1 cellular context compared by ENCODE assay signal in the genomic region with DNA sequence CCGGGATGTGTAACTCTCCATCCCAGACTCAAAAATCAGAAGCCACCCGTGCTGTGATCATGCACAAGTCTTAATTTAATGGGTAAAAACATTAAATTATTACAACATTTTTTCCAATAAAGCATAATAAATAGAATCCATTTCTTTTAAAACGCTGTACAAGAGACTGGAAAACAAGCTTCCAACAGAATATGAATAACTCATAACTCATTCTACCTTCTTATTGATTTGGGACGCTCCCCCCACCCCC.
TF ChIP-seq lines count a peak whose summit lies in the region.

No MANE protein-coding gene starts in this region.

TF ChIP-seq in SK-N-SH treated with all-trans-retinoic acid at 6 μM for 48 hours, 23 proteins besides CTCF, POLR2A, EP300 and RAD21 (continued from another document):
- TF ChIP-seq, protein P1, sequence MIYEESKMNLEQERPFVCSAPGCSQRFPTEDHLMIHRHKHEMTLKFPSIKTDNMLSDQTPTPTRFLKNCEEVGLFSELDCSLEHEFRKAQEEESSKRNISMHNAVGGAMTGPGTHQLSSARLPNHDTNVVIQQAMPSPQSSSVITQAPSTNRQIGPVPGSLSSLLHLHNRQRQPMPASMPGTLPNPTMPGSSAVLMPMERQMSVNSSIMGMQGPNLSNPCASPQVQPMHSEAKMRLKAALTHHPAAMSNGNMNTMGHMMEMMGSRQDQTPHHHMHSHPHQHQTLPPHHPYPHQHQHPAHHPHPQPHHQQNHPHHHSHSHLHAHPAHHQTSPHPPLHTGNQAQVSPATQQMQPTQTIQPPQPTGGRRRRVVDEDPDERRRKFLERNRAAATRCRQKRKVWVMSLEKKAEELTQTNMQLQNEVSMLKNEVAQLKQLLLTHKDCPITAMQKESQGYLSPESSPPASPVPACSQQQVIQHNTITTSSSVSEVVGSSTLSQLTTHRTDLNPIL (CRISPR knock-in tag; IDR thresholded peaks at IDR 0.05; ENCODE audit: low read depth) = no peak
- TF ChIP-seq TOX (CRISPR knock-in tag; IDR thresholded peaks at IDR 0.05; ENCODE audit: borderline replicate concordance) (no peak), ZNF565 (CRISPR knock-in tag; conservative IDR thresholded peaks at IDR 0.05; ENCODE audit: low read depth) (no peak), SNAI2 (CRISPR knock-in tag; IDR thresholded peaks at IDR 0.05) (no peak), ZFP30 (CRISPR knock-in tag; IDR thresholded peaks at IDR 0.05) (no peak), ZFP3 (CRISPR knock-in tag; IDR thresholded peaks at IDR 0.05) (no peak)
- TF ChIP-seq, protein P2, sequence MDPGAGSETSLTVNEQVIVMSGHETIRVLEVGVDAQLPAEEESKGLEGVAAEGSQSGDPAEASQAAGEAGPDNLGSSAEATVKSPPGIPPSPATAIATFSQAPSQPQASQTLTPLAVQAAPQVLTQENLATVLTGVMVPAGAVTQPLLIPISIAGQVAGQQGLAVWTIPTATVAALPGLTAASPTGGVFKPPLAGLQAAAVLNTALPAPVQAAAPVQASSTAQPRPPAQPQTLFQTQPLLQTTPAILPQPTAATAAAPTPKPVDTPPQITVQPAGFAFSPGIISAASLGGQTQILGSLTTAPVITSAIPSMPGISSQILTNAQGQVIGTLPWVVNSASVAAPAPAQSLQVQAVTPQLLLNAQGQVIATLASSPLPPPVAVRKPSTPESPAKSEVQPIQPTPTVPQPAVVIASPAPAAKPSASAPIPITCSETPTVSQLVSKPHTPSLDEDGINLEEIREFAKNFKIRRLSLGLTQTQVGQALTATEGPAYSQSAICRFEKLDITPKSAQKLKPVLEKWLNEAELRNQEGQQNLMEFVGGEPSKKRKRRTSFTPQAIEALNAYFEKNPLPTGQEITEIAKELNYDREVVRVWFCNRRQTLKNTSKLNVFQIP (CRISPR knock-in tag; IDR thresholded peaks at IDR 0.05; ENCODE audit: borderline replicate concordance, low read depth) = no peak
- TF ChIP-seq, protein P3, sequence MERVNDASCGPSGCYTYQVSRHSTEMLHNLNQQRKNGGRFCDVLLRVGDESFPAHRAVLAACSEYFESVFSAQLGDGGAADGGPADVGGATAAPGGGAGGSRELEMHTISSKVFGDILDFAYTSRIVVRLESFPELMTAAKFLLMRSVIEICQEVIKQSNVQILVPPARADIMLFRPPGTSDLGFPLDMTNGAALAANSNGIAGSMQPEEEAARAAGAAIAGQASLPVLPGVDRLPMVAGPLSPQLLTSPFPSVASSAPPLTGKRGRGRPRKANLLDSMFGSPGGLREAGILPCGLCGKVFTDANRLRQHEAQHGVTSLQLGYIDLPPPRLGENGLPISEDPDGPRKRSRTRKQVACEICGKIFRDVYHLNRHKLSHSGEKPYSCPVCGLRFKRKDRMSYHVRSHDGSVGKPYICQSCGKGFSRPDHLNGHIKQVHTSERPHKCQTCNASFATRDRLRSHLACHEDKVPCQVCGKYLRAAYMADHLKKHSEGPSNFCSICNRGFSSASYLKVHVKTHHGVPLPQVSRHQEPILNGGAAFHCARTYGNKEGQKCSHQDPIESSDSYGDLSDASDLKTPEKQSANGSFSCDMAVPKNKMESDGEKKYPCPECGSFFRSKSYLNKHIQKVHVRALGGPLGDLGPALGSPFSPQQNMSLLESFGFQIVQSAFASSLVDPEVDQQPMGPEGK (CRISPR knock-in tag; IDR thresholded peaks at IDR 0.05; ENCODE audit: borderline replicate concordance) = no peak
- TF ChIP-seq, protein P4, sequence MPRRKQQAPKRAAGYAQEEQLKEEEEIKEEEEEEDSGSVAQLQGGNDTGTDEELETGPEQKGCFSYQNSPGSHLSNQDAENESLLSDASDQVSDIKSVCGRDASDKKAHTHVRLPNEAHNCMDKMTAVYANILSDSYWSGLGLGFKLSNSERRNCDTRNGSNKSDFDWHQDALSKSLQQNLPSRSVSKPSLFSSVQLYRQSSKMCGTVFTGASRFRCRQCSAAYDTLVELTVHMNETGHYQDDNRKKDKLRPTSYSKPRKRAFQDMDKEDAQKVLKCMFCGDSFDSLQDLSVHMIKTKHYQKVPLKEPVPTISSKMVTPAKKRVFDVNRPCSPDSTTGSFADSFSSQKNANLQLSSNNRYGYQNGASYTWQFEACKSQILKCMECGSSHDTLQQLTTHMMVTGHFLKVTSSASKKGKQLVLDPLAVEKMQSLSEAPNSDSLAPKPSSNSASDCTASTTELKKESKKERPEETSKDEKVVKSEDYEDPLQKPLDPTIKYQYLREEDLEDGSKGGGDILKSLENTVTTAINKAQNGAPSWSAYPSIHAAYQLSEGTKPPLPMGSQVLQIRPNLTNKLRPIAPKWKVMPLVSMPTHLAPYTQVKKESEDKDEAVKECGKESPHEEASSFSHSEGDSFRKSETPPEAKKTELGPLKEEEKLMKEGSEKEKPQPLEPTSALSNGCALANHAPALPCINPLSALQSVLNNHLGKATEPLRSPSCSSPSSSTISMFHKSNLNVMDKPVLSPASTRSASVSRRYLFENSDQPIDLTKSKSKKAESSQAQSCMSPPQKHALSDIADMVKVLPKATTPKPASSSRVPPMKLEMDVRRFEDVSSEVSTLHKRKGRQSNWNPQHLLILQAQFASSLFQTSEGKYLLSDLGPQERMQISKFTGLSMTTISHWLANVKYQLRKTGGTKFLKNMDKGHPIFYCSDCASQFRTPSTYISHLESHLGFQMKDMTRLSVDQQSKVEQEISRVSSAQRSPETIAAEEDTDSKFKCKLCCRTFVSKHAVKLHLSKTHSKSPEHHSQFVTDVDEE (CRISPR knock-in tag; IDR thresholded peaks at IDR 0.05) = no peak
